In the genomic region with DNA sequence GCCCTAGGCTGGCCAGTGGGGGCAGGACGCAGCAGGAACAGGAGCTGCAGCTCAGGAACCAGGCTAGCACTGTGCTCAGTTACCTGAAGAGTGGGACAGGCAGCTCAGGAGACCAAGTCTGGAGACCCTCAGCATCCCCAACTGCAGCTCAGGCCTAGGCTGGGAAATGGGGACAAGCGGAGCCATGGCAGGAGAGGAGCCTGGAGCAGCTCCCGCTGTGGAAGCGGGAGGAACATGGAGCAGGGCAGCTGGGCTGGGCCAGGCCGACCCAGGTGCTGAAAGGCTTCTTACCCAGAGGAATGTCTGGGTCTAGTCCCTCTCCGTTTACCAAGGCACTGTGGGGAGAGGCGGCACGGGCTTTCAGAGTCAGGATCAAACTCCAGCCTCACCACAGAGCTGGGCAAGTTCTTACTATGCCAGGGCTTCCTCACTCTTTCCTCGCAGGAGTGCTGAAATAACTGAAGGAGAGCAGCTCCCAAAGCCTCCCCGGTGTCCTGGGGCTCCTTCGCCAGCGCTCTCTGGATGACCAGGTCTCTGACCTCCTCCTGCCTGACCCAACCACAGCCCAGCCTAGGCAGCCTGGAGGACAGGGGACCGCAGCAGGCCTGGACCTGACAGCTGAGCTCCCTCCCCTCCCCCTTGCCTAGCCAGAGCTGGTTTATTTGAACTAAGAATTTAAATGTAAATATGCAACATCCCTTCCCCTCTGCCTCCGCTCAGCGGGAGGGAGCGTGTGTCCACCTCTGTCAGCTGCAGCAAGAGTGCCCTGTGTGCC, we compare ENCODE assay signal across 1 cellular context.
TF ChIP-seq lines count a peak whose summit lies in the region.

No MANE protein-coding gene starts in this region.

TF ChIP-seq in HepG2, 621 proteins besides CTCF, POLR2A, EP300 and RAD21 (continued from another document):
- TF ChIP-seq ATF7 (IDR thresholded peaks at IDR 0.05): no peak
- 0 out of 2 replicates have a peak, but pooled peaks have one; percentile 50 for TF ChIP-seq ATF7 (CRISPR knock-in tag; IDR thresholded peaks at IDR 0.05)
- TF ChIP-seq, protein P1, sequence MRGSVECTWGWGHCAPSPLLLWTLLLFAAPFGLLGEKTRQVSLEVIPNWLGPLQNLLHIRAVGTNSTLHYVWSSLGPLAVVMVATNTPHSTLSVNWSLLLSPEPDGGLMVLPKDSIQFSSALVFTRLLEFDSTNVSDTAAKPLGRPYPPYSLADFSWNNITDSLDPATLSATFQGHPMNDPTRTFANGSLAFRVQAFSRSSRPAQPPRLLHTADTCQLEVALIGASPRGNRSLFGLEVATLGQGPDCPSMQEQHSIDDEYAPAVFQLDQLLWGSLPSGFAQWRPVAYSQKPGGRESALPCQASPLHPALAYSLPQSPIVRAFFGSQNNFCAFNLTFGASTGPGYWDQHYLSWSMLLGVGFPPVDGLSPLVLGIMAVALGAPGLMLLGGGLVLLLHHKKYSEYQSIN (CRISPR knock-in tag; IDR thresholded peaks at IDR 0.05; ENCODE audit: borderline replicate concordance): no peak
- no peak for TF ChIP-seq CHD2 (IDR thresholded peaks at IDR 0.05; ENCODE audit: low read depth, low read length)
- TF ChIP-seq FOXM1 (CRISPR knock-in tag; IDR thresholded peaks at IDR 0.05): peak; percentile 62; the same call in 1 of the 2 replicates
- TF ChIP-seq SRSF1 (optimal IDR thresholded peaks at IDR 0.05; ENCODE audit: low read depth, low read length): peak; percentile 74
- TF ChIP-seq FOXK1 (CRISPR knock-in tag; IDR thresholded peaks at IDR 0.05; ENCODE audit: borderline replicate concordance, low read depth): peak; percentile 81; the same call in 1 of the 2 replicates
- TF ChIP-seq ATM (IDR thresholded peaks at IDR 0.05; ENCODE audit: borderline replicate concordance): no peak
- TF ChIP-seq, protein P2, sequence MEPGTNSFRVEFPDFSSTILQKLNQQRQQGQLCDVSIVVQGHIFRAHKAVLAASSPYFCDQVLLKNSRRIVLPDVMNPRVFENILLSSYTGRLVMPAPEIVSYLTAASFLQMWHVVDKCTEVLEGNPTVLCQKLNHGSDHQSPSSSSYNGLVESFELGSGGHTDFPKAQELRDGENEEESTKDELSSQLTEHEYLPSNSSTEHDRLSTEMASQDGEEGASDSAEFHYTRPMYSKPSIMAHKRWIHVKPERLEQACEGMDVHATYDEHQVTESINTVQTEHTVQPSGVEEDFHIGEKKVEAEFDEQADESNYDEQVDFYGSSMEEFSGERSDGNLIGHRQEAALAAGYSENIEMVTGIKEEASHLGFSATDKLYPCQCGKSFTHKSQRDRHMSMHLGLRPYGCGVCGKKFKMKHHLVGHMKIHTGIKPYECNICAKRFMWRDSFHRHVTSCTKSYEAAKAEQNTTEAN (CRISPR knock-in tag; conservative IDR thresholded peaks at IDR 0.05): no peak
